Comparison of ENCODE assay signal across 12 cellular contexts in the genomic region with DNA sequence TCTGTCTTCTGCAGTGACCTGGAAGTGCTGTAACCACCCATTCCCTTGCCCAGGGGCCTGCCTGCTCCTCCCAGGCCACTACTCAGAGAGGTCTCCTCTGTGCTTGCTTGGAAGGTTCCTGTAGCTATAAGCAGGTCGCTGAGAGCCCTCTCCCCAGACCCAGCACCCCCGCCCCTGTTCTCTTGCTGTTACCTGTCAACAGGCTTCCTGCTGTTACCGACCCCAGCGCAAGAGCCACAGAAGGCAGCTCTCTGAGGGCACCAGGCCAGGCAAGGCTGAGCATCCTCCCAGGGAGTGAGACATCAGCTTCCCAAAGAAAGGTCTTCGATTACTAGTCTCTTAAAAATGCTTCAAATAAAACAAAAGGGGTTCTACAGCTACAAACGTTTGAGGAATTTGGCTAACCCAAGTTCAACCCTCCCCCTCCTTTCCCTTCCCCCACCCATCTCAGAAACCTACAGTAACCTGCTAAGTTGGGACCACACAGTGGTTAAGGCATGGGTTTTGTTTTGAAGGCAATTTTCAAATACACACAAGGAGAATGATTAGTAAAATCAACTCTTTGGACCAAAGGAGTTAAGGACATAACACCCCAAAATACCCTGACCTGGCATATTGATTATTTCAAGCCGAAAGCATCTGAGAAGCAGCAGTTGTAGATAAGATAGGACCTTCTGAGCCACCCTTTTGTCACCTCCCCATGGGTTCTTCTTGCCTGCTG.
DNase-seq lines count a peak whose midpoint lies in the region; ATAC-seq and TF ChIP-seq lines count a peak whose summit lies in the region.
"Had no signal": no experiment of that assay in that cellular context is flagged by ENCODE, and none has a peak within 500 bp of the region (broad histone marks: within the 10 kb centered on the region; RNA-seq: fewer than 3 reads in every experiment).

No MANE protein-coding gene starts in this region.

- peak overlapping the region; percentile 92 for H3K27ac Mint-ChIP-seq in endodermal cell
- peak overlapping the region in 1 of 2 donors; percentile 13 for H3K27ac Mint-ChIP-seq in stimulated activated naive CD8-positive, alpha-beta T cell treated with anti-CD3 and anti-CD28 coated beads, Interleukin-15, amount 100 ng/mL, for 72 hours
- H3K27ac Mint-ChIP-seq in activated CD8-positive, alpha-beta T cell treated with anti-CD3 and anti-CD28 coated beads, Interleukin-2, amount 10 ng/mL, durations not matched to agents 7 days and 5 days = no peak overlapping the region
- H3K27ac Mint-ChIP-seq: activated naive CD4-positive, alpha-beta T cell treated with anti-CD3 and anti-CD28 coated beads, Interleukin-2, amount 10 ng/mL, durations not matched to agents 7 days and 5 days had no signal

- H3K9me3 ChIP-seq in IMR-90 (ENCODE audit: control insufficient read depth, insufficient read depth, low read length) (no peaks in the 10 kb centered on the region), endodermal cell (ENCODE audit: control insufficient read depth, low read length) (no peaks in the 10 kb centered on the region), neuronal stem cell (replicated peaks in 1 of 2; ENCODE audit: control insufficient read depth in 2 of 2, insufficient read depth in 1 of 2, low read depth in 1 of 2, low read length in 2 of 2) (no peaks in the 10 kb centered on the region), PC-9 (ENCODE audit: insufficient read depth, low read depth) (no peaks in the 10 kb centered on the region)

- no peak overlapping the region for H2BK12ac ChIP-seq in neuronal stem cell (ENCODE audit: low read length)

- H3K9me3 Mint-ChIP-seq in endodermal cell = peaks cover 6% of the 10 kb centered on the region
- no peaks in the 10 kb centered on the region for H3K9me3 Mint-ChIP-seq in stimulated activated naive CD8-positive, alpha-beta T cell treated with anti-CD3 and anti-CD28 coated beads, Interleukin-15, amount 100 ng/mL, for 72 hours
- no peaks in the 10 kb centered on the region for H3K9me3 Mint-ChIP-seq in activated CD8-positive, alpha-beta T cell treated with anti-CD3 and anti-CD28 coated beads, Interleukin-2, amount 10 ng/mL, durations not matched to agents 7 days and 5 days (ENCODE audit: insufficient read depth)
- H3K9me3 Mint-ChIP-seq: activated naive CD4-positive, alpha-beta T cell treated with anti-CD3 and anti-CD28 coated beads, Interleukin-2, amount 10 ng/mL, durations not matched to agents 7 days and 5 days had no signal

- H3K36me3 ChIP-seq in IMR-90 (ENCODE audit: control insufficient read depth, insufficient read depth, low read length) = no peaks in the 10 kb centered on the region
- no peaks in the 10 kb centered on the region for H3K36me3 ChIP-seq in endodermal cell (ENCODE audit: control insufficient read depth, insufficient read depth, low read length)
- no peaks in the 10 kb centered on the region for H3K36me3 ChIP-seq in neuronal stem cell (replicated peaks in 1 of 2; ENCODE audit: control insufficient read depth in 2 of 2, insufficient read depth in 2 of 2, low read length in 2 of 2)
- H3K36me3 ChIP-seq in PC-9 (ENCODE audit: low read depth) = no peaks in the 10 kb centered on the region

- peak overlapping the region; percentile 39 for H3K4me3 Mint-ChIP-seq in endodermal cell
- no peak overlapping the region for H3K4me3 Mint-ChIP-seq in stimulated activated naive CD8-positive, alpha-beta T cell treated with anti-CD3 and anti-CD28 coated beads, Interleukin-15, amount 100 ng/mL, for 72 hours
- H3K4me3 Mint-ChIP-seq in activated CD8-positive, alpha-beta T cell treated with anti-CD3 and anti-CD28 coated beads, Interleukin-2, amount 10 ng/mL, durations not matched to agents 7 days and 5 days = no peak overlapping the region
- H3K4me3 Mint-ChIP-seq: activated naive CD4-positive, alpha-beta T cell treated with anti-CD3 and anti-CD28 coated beads, Interleukin-2, amount 10 ng/mL, durations not matched to agents 7 days and 5 days had no signal

- H3K4me1 Mint-ChIP-seq in endodermal cell = peaks cover 69% of the 10 kb centered on the region
- H3K4me1 Mint-ChIP-seq in stimulated activated naive CD8-positive, alpha-beta T cell treated with anti-CD3 and anti-CD28 coated beads, Interleukin-15, amount 100 ng/mL, for 72 hours = no peaks in the 10 kb centered on the region
- H3K4me1 Mint-ChIP-seq in activated CD8-positive, alpha-beta T cell treated with anti-CD3 and anti-CD28 coated beads, Interleukin-2, amount 10 ng/mL, durations not matched to agents 7 days and 5 days (ENCODE audit: low read depth) = no peaks in the 10 kb centered on the region
- H3K4me1 Mint-ChIP-seq: activated naive CD4-positive, alpha-beta T cell treated with anti-CD3 and anti-CD28 coated beads, Interleukin-2, amount 10 ng/mL, durations not matched to agents 7 days and 5 days had no signal

- TF ChIP-seq POLR2A in IMR-90 (IDR thresholded peaks at IDR 0.05; ENCODE audit: low read depth, low read length) = no peak

- H2BK5ac ChIP-seq in IMR-90 (ENCODE audit: low read depth, low read length, poor library complexity, severe bottlenecking) (peak overlapping the region; percentile 97), neuronal stem cell (ENCODE audit: low read length) (peak overlapping the region; percentile 87)

- TF ChIP-seq RAD21 in IMR-90 (IDR thresholded peaks at IDR 0.05; ENCODE audit: low read length) = no peak

- H3K18ac ChIP-seq in IMR-90 (ENCODE audit: low read depth, low read length) (peak overlapping the region; percentile 97), neuronal stem cell (ENCODE audit: low read length) (peak overlapping the region; percentile 82)

- TF ChIP-seq CTCF in IMR-90 (conservative IDR thresholded peaks at IDR 0.05; ENCODE audit: low read depth, low read length) = no peak
- TF ChIP-seq CTCF in endodermal cell (conservative IDR thresholded peaks at IDR 0.05) = no peak
- no peak for TF ChIP-seq CTCF in PC-9 (conservative IDR thresholded peaks at IDR 0.05)

- H4K20me1 ChIP-seq in IMR-90 (ENCODE audit: insufficient read depth, low read length) (no peaks in the 10 kb centered on the region), PC-9 (ENCODE audit: insufficient read depth) (no peaks in the 10 kb centered on the region)

- WGBS in IMR-90 (ENCODE audit: extremely low coverage in 2 of 2, insufficient read length in 1 of 2), 2 experiments = 0% methylated on average over 1 of the region's 7 CpGs; no CpG with 5 or more reads in 1 of the 2 experiments
- WGBS in endodermal cell (ENCODE audit: insufficient coverage in 1 of 2, insufficient read length in 1 of 2), 2 experiments = 14 to 30% methylated on average over 7 of the region's 7 CpGs
- WGBS in neuronal stem cell (ENCODE audit: extremely low coverage in 2 of 2, insufficient read length in 2 of 2, insufficient replicate concordance in 1 of 2), 2 donors = no CpG with 5 or more reads among the region's 7 CpGs

- H3K9me1 ChIP-seq in IMR-90 (ENCODE audit: insufficient read depth, low read length) = peaks cover 24% of the 10 kb centered on the region

- H3K4me2 ChIP-seq in IMR-90 (ENCODE audit: low read depth, low read length) = peak overlapping the region; percentile 6; the same call in 1 of the 2 replicates
- H3K4me2 ChIP-seq in neuronal stem cell (ENCODE audit: insufficient read depth, low read length, poor library complexity, severe bottlenecking) = no peak overlapping the region
- H3K4me2 ChIP-seq in PC-9 = no peak overlapping the region

- POLR2A ChIA-PET in IMR-90 (lab: Charles Lee; ENCODE audit: unreplicated experiment) = interaction anchor here (1.0 kb wide), 1 partner anchor 80 kb away, joined by 3 read pairs; no protein-coding TSS in a partner anchor
- POLR2A ChIA-PET in PC-9 (lab: Charles Lee; ENCODE audit: unreplicated experiment) = no interaction called here
- POLR2A ChIA-PET in activated CD8-positive, alpha-beta T cell treated with anti-CD3 and anti-CD28 coated beads, Interleukin-2, amount 10 ng/mL, durations not matched to agents 7 days and 5 days (lab: Charles Lee) = no interaction called here

- H2AK9ac ChIP-seq in IMR-90 (replicated peaks; ENCODE audit: low read depth, low read length, poor library complexity) = peak overlapping the region; percentile 59

- CTCF ChIA-PET in IMR-90 (lab: Yijun Ruan, JAX) = interaction anchor here (0.6 to 1.5 kb wide), 2 partner anchors 48 to 83 kb away, joined by 4 to 5 read pairs; no protein-coding TSS in a partner anchor
- CTCF ChIA-PET in PC-9 (lab: Charles Lee) = no interaction called here
- CTCF ChIA-PET in activated CD8-positive, alpha-beta T cell treated with anti-CD3 and anti-CD28 coated beads, Interleukin-2, amount 10 ng/mL, durations not matched to agents 7 days and 5 days (lab: Charles Lee) = interaction anchor here (0.7 kb wide), 1 partner anchor 109 kb away, joined by 3 read pairs; no protein-coding TSS in a partner anchor

- peak overlapping the region; percentile 100 for H3K4ac ChIP-seq in IMR-90 (ENCODE audit: low read depth, low read length)
- H3K4ac ChIP-seq in neuronal stem cell (ENCODE audit: low read length) = no peak overlapping the region

- H4K91ac ChIP-seq in IMR-90 (ENCODE audit: insufficient read depth, low read depth, low read length) (peak overlapping the region; percentile 100), neuronal stem cell (ENCODE audit: low read depth, low read length, poor library complexity) (no peak overlapping the region)

- peak overlapping the region; percentile 99 for H2BK20ac ChIP-seq in IMR-90 (ENCODE audit: low read depth, low read length)

- BruUV-seq in IMR-90 (replicated peaks; lab: Mats Ljungman, UMichigan) = no TSS peak
- BruUV-seq in PC-9 (replicated peaks; lab: Mats Ljungman, UMichigan) = no TSS peak

- dilution Hi-C loops in IMR-90 (cut with HindIII; ENCODE audit: low sequenced_read_pairs, unreplicated experiment) = no loop called here

- H3K27ac ChIP-seq in IMR-90 (ENCODE audit: insufficient read depth, low read length) (peak overlapping the region; percentile 91), endodermal cell (ENCODE audit: low read depth, low read length) (no peak overlapping the region), neuronal stem cell (replicated peaks; ENCODE audit: low read length) (no peak overlapping the region), PC-9 (no peak overlapping the region)

- H2AK5ac ChIP-seq in IMR-90 (ENCODE audit: low read depth, low read length) = peak overlapping the region; percentile 96
- no peak overlapping the region for H2AK5ac ChIP-seq in neuronal stem cell (ENCODE audit: low read depth, low read length)

- peak overlapping the region; percentile 100 for H2BK120ac ChIP-seq in IMR-90 (ENCODE audit: low read depth, low read length)
- peak overlapping the region; percentile 75 for H2BK120ac ChIP-seq in neuronal stem cell (ENCODE audit: low read depth, low read length)

- in situ Hi-C loops in IMR-90 (cut with MboI; ENCODE audit: low sequenced_read_pairs) = no loop called here

- H3K9me2 ChIP-seq in PC-9 (ENCODE audit: insufficient read depth) = no peaks in the 10 kb centered on the region

- H4K8ac ChIP-seq in IMR-90 (ENCODE audit: low read depth in 2 of 2, low read length in 2 of 2) (peak overlapping the region; percentile 98), neuronal stem cell (ENCODE audit: low read depth, low read length) (no peak overlapping the region)

- H3K4me1 ChIP-seq in IMR-90 (ENCODE audit: control insufficient read depth, insufficient read depth, low read length) (peaks cover 25% of the 10 kb centered on the region), endodermal cell (ENCODE audit: control insufficient read depth, insufficient read depth, low read length) (peaks cover 34% of the 10 kb centered on the region), neuronal stem cell (ENCODE audit: control insufficient read depth in 2 of 2, insufficient read depth in 1 of 2, low read depth in 1 of 2, low read length in 2 of 2) (peaks cover 4 to 15% of the 10 kb centered on the region in 2 donors), PC-9 (replicated peaks; ENCODE audit: insufficient read depth) (no peaks in the 10 kb centered on the region)

- no peaks in the 10 kb centered on the region for H3K36me3 Mint-ChIP-seq in endodermal cell (ENCODE audit: low read depth)
- no peaks in the 10 kb centered on the region for H3K36me3 Mint-ChIP-seq in activated CD8-positive, alpha-beta T cell treated with anti-CD3 and anti-CD28 coated beads, Interleukin-2, amount 10 ng/mL, durations not matched to agents 7 days and 5 days (ENCODE audit: low read depth)
- H3K36me3 Mint-ChIP-seq: activated naive CD4-positive, alpha-beta T cell treated with anti-CD3 and anti-CD28 coated beads, Interleukin-2, amount 10 ng/mL, durations not matched to agents 7 days and 5 days had no signal

- peak overlapping the region; percentile 94 for H3K56ac ChIP-seq in IMR-90 (ENCODE audit: extremely low read depth, insufficient read depth, low read length)

- H3K27me3 ChIP-seq in IMR-90 (ENCODE audit: control insufficient read depth, insufficient read depth, low read length) = no peaks in the 10 kb centered on the region
- H3K27me3 ChIP-seq in endodermal cell (ENCODE audit: control insufficient read depth, insufficient read depth, low read length, poor library complexity, severe bottlenecking) = peaks cover 35% of the 10 kb centered on the region
- peaks cover 0 to 19% (median 0%) of the 10 kb centered on the region in 3 experiments for H3K27me3 ChIP-seq in neuronal stem cell (ENCODE audit: control insufficient read depth in 3 of 3, insufficient read depth in 3 of 3, low read depth in 1 of 3, low read length in 3 of 3)
- H3K27me3 ChIP-seq in PC-9 (ENCODE audit: insufficient read depth, low read depth) = no peaks in the 10 kb centered on the region

- H3K9ac ChIP-seq in IMR-90 (ENCODE audit: low read depth, low read length) (peak overlapping the region; percentile 50), endodermal cell (ENCODE audit: extremely low read depth, low read length, poor library complexity, severe bottlenecking) (no peak overlapping the region), neuronal stem cell (ENCODE audit: low read depth, low read length, poor library complexity) (no peak overlapping the region)

- ATAC-seq in IMR-90 (ENCODE audit: low read depth) = peak; percentile 47
- ATAC-seq in stimulated activated naive CD8-positive, alpha-beta T cell treated with anti-CD3 and anti-CD28 coated beads, Interleukin-15, amount 100 ng/mL, for 72 hours = no peak
- no peak for ATAC-seq in GM21528 (IDR thresholded peaks at IDR 0.05; ENCODE audit: low FRiP score, unreplicated experiment)
- ATAC-seq in activated CD8-positive, alpha-beta T cell treated with anti-CD3 and anti-CD28 coated beads, Interleukin-2, amount 10 ng/mL, durations not matched to agents 7 days and 5 days = no peak

- H3K23ac ChIP-seq in IMR-90 (ENCODE audit: low read depth, low read length) (peak overlapping the region; percentile 99), neuronal stem cell (ENCODE audit: low read depth, low read length, poor library complexity) (no peak overlapping the region)

- peaks cover 13 to 17% of the 10 kb centered on the region in 2 experiments; a peak in 3 of 4 replicates for H3K79me1 ChIP-seq in IMR-90 (ENCODE audit: low read depth in 1 of 2, low read length in 2 of 2)
- no peaks in the 10 kb centered on the region for H3K79me1 ChIP-seq in neuronal stem cell (ENCODE audit: low read depth, low read length)

- H3F3A ChIP-seq in PC-9 (ENCODE audit: insufficient read depth, low read depth) = peaks cover 8% of the 10 kb centered on the region; the same call in 1 of the 2 replicates

- H3K14ac ChIP-seq in IMR-90 (replicated peaks; ENCODE audit: low read depth, low read length) (peak overlapping the region; percentile 98), neuronal stem cell (ENCODE audit: low read length) (no peak overlapping the region)

- peak overlapping the region; percentile 82 for H2AFZ ChIP-seq in IMR-90 (replicated peaks; ENCODE audit: low read length, poor library complexity)
- peak overlapping the region; percentile 24 for H2AFZ ChIP-seq in neuronal stem cell (ENCODE audit: low read length)
- no peak overlapping the region for H2AFZ ChIP-seq in PC-9

- peak overlapping the region; percentile 96 for H4K5ac ChIP-seq in IMR-90 (ENCODE audit: low read depth, low read length)

- H2BK15ac ChIP-seq in IMR-90 (ENCODE audit: low read depth, low read length) (peak overlapping the region; percentile 99), neuronal stem cell (ENCODE audit: low read length) (no peak overlapping the region)

- H3K79me2 ChIP-seq in PC-9 (ENCODE audit: low read depth) = no peaks in the 10 kb centered on the region

- intact Hi-C loops in IMR-90 (cut with micrococcal nuclease) = loop anchor here (2.0 kb wide), 1 partner anchor 69 kb away; no protein-coding TSS in a partner anchor
- intact Hi-C loops in PC-9 (cut with micrococcal nuclease; ENCODE audit: unreplicated experiment) = no loop called here

- H3K4me3 ChIP-seq in IMR-90 (ENCODE audit: insufficient read depth, low read depth, low read length) (no peak overlapping the region), endodermal cell (ENCODE audit: low read length) (peak overlapping the region; percentile 36), neuronal stem cell (ENCODE audit: low read length in 2 of 2) (no peak overlapping the region), PC-9 (no peak overlapping the region)

- H3K27me3 Mint-ChIP-seq in endodermal cell (ENCODE audit: insufficient read depth) = peaks cover 41% of the 10 kb centered on the region
- peaks cover 10% of the 10 kb centered on the region for H3K27me3 Mint-ChIP-seq in stimulated activated naive CD8-positive, alpha-beta T cell treated with anti-CD3 and anti-CD28 coated beads, Interleukin-15, amount 100 ng/mL, for 72 hours
- H3K27me3 Mint-ChIP-seq in activated CD8-positive, alpha-beta T cell treated with anti-CD3 and anti-CD28 coated beads, Interleukin-2, amount 10 ng/mL, durations not matched to agents 7 days and 5 days (ENCODE audit: low read depth) = peaks cover 4% of the 10 kb centered on the region

- DNase-seq in EL = peak; percentile 71
- DNase-seq in IMR-90 = peak; percentile 73
- peak; percentile 90 for DNase-seq in endodermal cell
- no peak for DNase-seq in neuronal stem cell (ENCODE audit: low spot score)
- no peak for DNase-seq in stimulated activated naive CD8-positive, alpha-beta T cell treated with anti-CD3 and anti-CD28 coated beads, Interleukin-15, amount 100 ng/mL, for 72 hours
- no peak for DNase-seq in PC-9
- no peak for DNase-seq in activated CD8-positive, alpha-beta T cell treated with anti-CD3 and anti-CD28 coated beads, Interleukin-2, amount 10 ng/mL, durations not matched to agents 7 days and 5 days
- DNase-seq: activated naive CD4-positive, alpha-beta T cell treated with anti-CD3 and anti-CD28 coated beads, Interleukin-2, amount 10 ng/mL, durations not matched to agents 7 days and 5 days; NCI-H2029 treated with DMSO at 0.1 percent for 48 hours; stimulated activated CD4-positive, alpha-beta T cell treated with anti-CD3 and anti-CD28 coated beads, Interleukin-4, amount 100 ng/mL, for 4 hours; stimulated activated CD8-positive, alpha-beta memory T cell treated with anti-CD3 and anti-CD28 coated beads, Interleukin-4, amount 100 ng/mL, for 48 hours had no signal

Comparison
In these comparisons a context has a peak if more than half of its experiments do, and no peak if none do; other contexts are left out.
1. DNase-seq: peak in EL (single experiment), IMR-90 (single experiment) and endodermal cell (single experiment); none in neuronal stem cell (single experiment), stimulated activated naive CD8-positive, alpha-beta T cell treated with anti-CD3 and anti-CD28 coated beads, Interleukin-15, amount 100 ng/mL, for 72 hours (0 of 2), PC-9 (0 of 2) and activated CD8-positive, alpha-beta T cell treated with anti-CD3 and anti-CD28 coated beads, Interleukin-2, amount 10 ng/mL, durations not matched to agents 7 days and 5 days (single experiment).